Comparison of ENCODE assay signal across 30 cellular contexts in genomic region chr3:126186271-126186670, GRCh38. TPM values are rescaled to one million over a fixed set of nuclear protein-coding genes. Genes with fewer than 3 reads are reported as not detected.
"Had no signal": no experiment of that assay in that cellular context is flagged by ENCODE, and none has a peak within 500 bp of the region (broad histone marks: within the 10 kb centered on the region; RNA-seq: fewer than 3 reads in every experiment).

No MANE protein-coding gene starts in this region.

- H3K27ac ChIP-seq: gastrocnemius medialis, heart left ventricle, hepatocyte, left ventricle myocardium inferior, lower lobe of right lung, ovary, psoas muscle, skin epidermis, spleen, transverse colon, vagina had no signal

- H3K4me3 Mint-ChIP-seq: effector memory CD8-positive, alpha-beta T cell; naive B cell; nephron progenitor cell; stimulated activated naive B cell treated with anti-CD40 and anti-IgM and Interleukin-4, amounts not matched to agents 10 μg/mL and 1 μg/mL and 100 μg/mL, for 72 hours; stimulated activated naive CD8-positive, alpha-beta T cell treated with anti-CD3 and anti-CD28 coated beads, Interleukin-15, Interleukin-2, amounts not matched to agents 100 ng/mL and 50 ng/mL, for 24 hours had no signal

- H3K27ac Mint-ChIP-seq: effector memory CD8-positive, alpha-beta T cell; naive B cell; nephron progenitor cell; stimulated activated naive B cell treated with anti-CD40 and anti-IgM and Interleukin-4, amounts not matched to agents 10 μg/mL and 1 μg/mL and 100 μg/mL, for 72 hours; stimulated activated naive CD8-positive, alpha-beta T cell treated with anti-CD3 and anti-CD28 coated beads, Interleukin-15, Interleukin-2, amounts not matched to agents 100 ng/mL and 50 ng/mL, for 24 hours had no signal

- H3K4me3 ChIP-seq: gastrocnemius medialis, heart left ventricle, hepatocyte, left ventricle myocardium inferior, lower lobe of right lung, ovary, psoas muscle, skin epidermis, spleen, transverse colon, vagina had no signal

- DNase-seq: cerebellar nuclear complex; cortex of kidney; effector memory CD8-positive, alpha-beta T cell; erythroblast; foreskin fibroblast; gastrocnemius medialis; heart left ventricle; left cardiac atrium; left ventricle myocardium inferior; lower lobe of right lung; naive B cell; nephron progenitor cell; occipital lobe; posterior cingulate gyrus; psoas muscle; right cardiac atrium; spleen; stimulated activated CD4-positive, alpha-beta T cell treated with anti-CD3 and anti-CD28 coated beads, Interleukin-4, amount 100 ng/mL, for 4 hours; stimulated activated naive B cell treated with anti-CD40 and anti-IgM and Interleukin-4, amounts not matched to agents 10 μg/mL and 1 μg/mL and 100 μg/mL, for 72 hours; transverse colon had no signal

- H3K36me3 ChIP-seq: gastrocnemius medialis, heart left ventricle, left ventricle myocardium inferior, lower lobe of right lung, ovary, spleen, transverse colon, vagina had no signal

- ATAC-seq: effector memory CD8-positive, alpha-beta T cell; left cardiac atrium; lower lobe of right lung; psoas muscle; right cardiac atrium; stimulated activated naive B cell treated with anti-CD40 and anti-IgM and Interleukin-4, amounts not matched to agents 10 μg/mL and 1 μg/mL and 100 μg/mL, for 72 hours had no signal

- H3K36me3 Mint-ChIP-seq: stimulated activated naive B cell treated with anti-CD40 and anti-IgM and Interleukin-4, amounts not matched to agents 10 μg/mL and 1 μg/mL and 100 μg/mL, for 72 hours had no signal

- H3K4me2 ChIP-seq: hepatocyte had no signal

- H3K79me2 ChIP-seq: hepatocyte had no signal

- H3K27me3 ChIP-seq: gastrocnemius medialis, ovary, vagina had no signal

- H3K9me3 Mint-ChIP-seq: effector memory CD8-positive, alpha-beta T cell; stimulated activated naive B cell treated with anti-CD40 and anti-IgM and Interleukin-4, amounts not matched to agents 10 μg/mL and 1 μg/mL and 100 μg/mL, for 72 hours; stimulated activated naive CD8-positive, alpha-beta T cell treated with anti-CD3 and anti-CD28 coated beads, Interleukin-15, Interleukin-2, amounts not matched to agents 100 ng/mL and 50 ng/mL, for 24 hours had no signal

- H3K9me3 ChIP-seq: gastrocnemius medialis, heart left ventricle, left ventricle myocardium inferior, lower lobe of right lung, ovary, psoas muscle, spleen, transverse colon, vagina had no signal

- H2AFZ ChIP-seq: hepatocyte had no signal

- FAIRE-seq: endometrium, islet of Langerhans had no signal

RNA-seq across cellular contexts. Expression of gene ALDH1L1, which starts 5.9 kb away (rescaled TPM):
- total RNA-seq: dermis microvascular lymphatic vessel endothelial cell, glomerular endothelial cell, mononuclear cell had no signal
